In the genomic region with DNA sequence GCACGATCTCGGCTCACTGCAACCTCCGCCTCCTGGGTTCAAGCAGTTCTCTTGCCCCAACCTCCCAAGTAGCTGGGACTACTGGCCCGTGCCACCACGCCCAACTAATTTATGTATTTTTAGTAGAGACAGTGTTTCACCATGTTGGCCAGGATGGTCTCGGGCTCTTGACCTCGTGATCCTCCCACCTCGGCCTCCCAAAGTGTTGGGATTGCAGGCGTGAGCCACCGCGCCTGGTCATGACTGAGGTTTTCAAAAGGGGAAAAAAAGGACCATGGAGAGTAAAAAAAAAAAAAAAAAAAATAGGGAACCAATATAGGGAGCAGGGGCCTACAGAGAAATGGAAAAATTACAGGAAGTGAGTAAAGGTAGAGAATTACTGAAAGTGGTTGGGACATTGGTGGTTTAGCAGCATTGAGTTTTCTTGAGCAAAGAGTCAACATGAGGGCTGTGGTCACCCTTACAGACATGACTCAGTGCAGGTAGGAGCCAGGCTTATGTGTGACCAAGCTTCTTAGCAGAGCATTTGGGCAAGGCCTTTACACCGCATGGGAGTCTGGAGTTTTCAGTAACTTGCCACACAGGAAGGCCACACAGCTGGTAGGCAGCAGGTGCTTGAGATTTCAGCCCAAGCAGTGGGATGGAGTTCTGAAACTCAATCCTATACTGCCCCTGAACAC, we compare ENCODE assay signal across 12 cellular contexts.
DNase-seq lines count a peak whose midpoint lies in the region; ATAC-seq and TF ChIP-seq lines count a peak whose summit lies in the region.
"Had no signal": no experiment of that assay in that cellular context is flagged by ENCODE, and none has a peak within 500 bp of the region (broad histone marks: within the 10 kb centered on the region; RNA-seq: fewer than 3 reads in every experiment).

No MANE protein-coding gene starts in this region.

- peaks cover 2% of the 10 kb centered on the region for H3K4me1 Mint-ChIP-seq in glutamatergic neuron (ENCODE audit: low read depth, unreplicated experiment)
- H3K4me1 Mint-ChIP-seq: brain had no signal

- H3K4me3 Mint-ChIP-seq in glutamatergic neuron (ENCODE audit: unreplicated experiment) = no peak overlapping the region
- H3K4me3 Mint-ChIP-seq: brain had no signal

- no peaks in the 10 kb centered on the region for H3K36me3 Mint-ChIP-seq in glutamatergic neuron (ENCODE audit: unreplicated experiment)
- H3K36me3 Mint-ChIP-seq: brain had no signal

- ATAC-seq in GM18498 (IDR thresholded peaks at IDR 0.05; ENCODE audit: unreplicated experiment) (peak; percentile 77), GM19467 (IDR thresholded peaks at IDR 0.05; ENCODE audit: unreplicated experiment) (peak; percentile 68), HG03354 (IDR thresholded peaks at IDR 0.05; ENCODE audit: poor library complexity, severe bottlenecking, unreplicated experiment) (peak; percentile 89)

- H3K4me3 ChIP-seq in epithelial cell of esophagus (ENCODE audit: low read length) = no peak overlapping the region
- H3K4me3 ChIP-seq: hepatocyte had no signal

- DNase-seq in epithelial cell of esophagus (ENCODE audit: low read depth) (peak; percentile 83), glutamatergic neuron (no peak), dedifferentiated amniotic fluid mesenchymal stem cell (ENCODE audit: extremely low spot score) (no peak), SHP77 (lab: John Stamatoyannopoulos, UW) (no peak), EL (no peak)
- DNase-seq: NCI-H510A; stimulated activated naive CD4-positive, alpha-beta T cell treated with Interleukin-2 at 50 U/mL for 16 hours had no signal

- TF ChIP-seq CTCF in epithelial cell of esophagus (IDR thresholded peaks at IDR 0.05; ENCODE audit: insufficient read depth, low read depth, low read length, missing control alignments) (no peak), glutamatergic neuron (IDR thresholded peaks at IDR 0.05; ENCODE audit: partially characterized antibody, unreplicated experiment) (no peak)

- H3K27ac Mint-ChIP-seq in glutamatergic neuron (ENCODE audit: unreplicated experiment) = no peak overlapping the region
- H3K27ac Mint-ChIP-seq: brain had no signal

- H3K9me3 Mint-ChIP-seq in glutamatergic neuron (ENCODE audit: unreplicated experiment) = peaks cover 2% of the 10 kb centered on the region

- H3K27me3 Mint-ChIP-seq in glutamatergic neuron (ENCODE audit: unreplicated experiment) = no peaks in the 10 kb centered on the region
- H3K27me3 Mint-ChIP-seq: brain had no signal
